In the genomic region with DNA sequence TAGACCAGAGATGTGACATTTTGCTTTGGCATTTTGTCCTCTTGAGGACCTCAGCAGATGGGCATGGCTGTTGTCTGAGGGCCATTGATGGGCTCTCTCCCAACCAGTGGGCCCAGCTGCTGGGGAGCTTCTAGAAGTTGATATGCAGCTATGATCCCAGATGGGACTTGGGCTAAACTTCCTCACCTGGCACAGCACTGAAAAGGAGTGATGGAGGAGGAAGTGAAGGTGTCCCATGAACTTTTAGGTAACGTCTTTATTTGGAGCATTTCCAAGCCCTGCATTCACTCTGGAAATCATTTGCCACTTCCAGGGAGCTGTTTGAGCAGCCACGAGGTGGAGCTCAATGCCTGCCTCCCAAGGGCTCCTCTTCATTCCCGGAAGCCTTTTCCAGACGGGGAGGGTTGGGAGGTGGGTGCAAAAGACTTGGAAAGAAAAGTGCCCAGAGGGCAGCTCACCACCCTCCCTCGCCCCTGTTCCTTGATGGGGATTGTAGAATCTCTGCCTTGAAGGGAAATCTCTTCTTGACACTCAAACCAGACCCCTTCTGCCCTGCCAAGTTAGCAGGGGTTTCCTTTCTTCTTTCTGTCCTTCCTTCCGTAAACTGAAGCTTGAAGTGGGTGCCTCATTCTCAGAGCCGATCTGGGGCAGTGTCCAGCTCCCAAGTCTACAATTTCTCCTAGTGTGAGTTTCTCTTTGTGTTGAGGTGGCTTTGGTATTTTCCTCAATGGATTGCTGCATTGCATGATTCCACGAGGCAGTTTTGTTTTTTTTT, we compare ENCODE assay signal across 9 cellular contexts. TPM values are rescaled to one million over a fixed set of nuclear protein-coding genes. Genes with fewer than 3 reads are reported as not detected.
DNase-seq lines count a peak whose midpoint lies in the region; ATAC-seq and TF ChIP-seq lines count a peak whose summit lies in the region.
"Had no signal": no experiment of that assay in that cellular context is flagged by ENCODE, and none has a peak within 500 bp of the region (broad histone marks: within the 10 kb centered on the region; RNA-seq: fewer than 3 reads in every experiment).

No MANE protein-coding gene starts in this region.

- H3K4me1 ChIP-seq in GM23338 (ENCODE audit: insufficient read depth) = no peaks in the 10 kb centered on the region
- H3K4me1 ChIP-seq in PC-3 (ENCODE audit: insufficient read depth, low read length) = no peaks in the 10 kb centered on the region

- H3K4me2 ChIP-seq in GM23338 (no peak overlapping the region), PC-3 (ENCODE audit: low read length) (peak overlapping the region; percentile 37; the same call in 1 of the 2 replicates)

- H3K4me3 ChIP-seq in GM23338 (no peak overlapping the region), PC-3 (ENCODE audit: low read length) (no peak overlapping the region)

- no peaks in the 10 kb centered on the region for H3F3A ChIP-seq in GM23338 (replicated peaks; ENCODE audit: low read depth)
- no peaks in the 10 kb centered on the region for H3F3A ChIP-seq in PC-3 (ENCODE audit: low read length, unreplicated experiment)

- TF ChIP-seq CTCF in 22Rv1 (IDR thresholded peaks at IDR 0.05) (peak; percentile 50), GM23338 (conservative IDR thresholded peaks at IDR 0.05; ENCODE audit: low read depth in 2 of 2) (peak; percentile 68 to 88), PC-3 (conservative IDR thresholded peaks at IDR 0.05; ENCODE audit: low read depth, low read length) (peak; percentile 58), GM10266 (IDR thresholded peaks at IDR 0.05; ENCODE audit: control insufficient read depth, insufficient read depth, low read depth, missing control alignments) (no peak)

- H4K20me1 ChIP-seq in GM23338 (replicated peaks; ENCODE audit: insufficient read depth) (no peaks in the 10 kb centered on the region; the same call in 1 of the 2 replicates), PC-3 (ENCODE audit: low read length) (no peaks in the 10 kb centered on the region)

- DNase-seq in GM23338 (ENCODE audit: low spot score) (peak; percentile 78), PC-3 (peak; percentile 63), foreskin melanocyte (peak; percentile 40), GM19240 (ENCODE audit: insufficient read length, low spot score) (no peak), NOMO-1 treated with DMSO at 0.1 percent for 48 hours (lab: John Stamatoyannopoulos, UW; ENCODE audit: unreplicated experiment) (no peak), activated gamma-delta T cell treated with Interleukin-2 at 50 U/mL for 16 hours (no peak), GM10266 (ENCODE audit: extremely low spot score) (no peak)

- CTCF ChIA-PET in PC-3 (lab: Charles Lee) = interaction anchor here (1.2 to 1.5 kb wide), 3 partner anchors 12 to 88 kb away, joined by 3 to 9 read pairs (median 6); no protein-coding TSS in a partner anchor

- H3K4me3 Mint-ChIP-seq in GM23338 = no peak overlapping the region

- H2AFZ ChIP-seq in GM23338 (peak overlapping the region; percentile 80; the same call in 1 of the 2 replicates), PC-3 (ENCODE audit: low read length) (peak overlapping the region; percentile 47)

- peaks cover 2% of the 10 kb centered on the region; the same call in 1 of the 3 replicates for H3K4me1 Mint-ChIP-seq in GM23338

- no peaks in the 10 kb centered on the region for H3K9me2 ChIP-seq in GM23338 (ENCODE audit: insufficient read depth)
- H3K9me2 ChIP-seq in PC-3 (replicated peaks; ENCODE audit: low read length) = no peaks in the 10 kb centered on the region

- no peaks in the 10 kb centered on the region for H3K36me3 Mint-ChIP-seq in GM23338 (ENCODE audit: low read depth)

- POLR2A ChIA-PET in PC-3 (lab: Charles Lee; ENCODE audit: unreplicated experiment) = no interaction called here

- no peaks in the 10 kb centered on the region for H3K9me3 Mint-ChIP-seq in GM23338

- H3K9ac ChIP-seq in PC-3 (ENCODE audit: low read length) = no peak overlapping the region

- H3K9me3 ChIP-seq in PC-3 (ENCODE audit: low read length) = no peaks in the 10 kb centered on the region

- H3K27me3 Mint-ChIP-seq in GM23338 (ENCODE audit: insufficient read depth, low read depth, poor library complexity) = peaks cover 35% of the 10 kb centered on the region

- H3K27me3 ChIP-seq in GM23338 (ENCODE audit: insufficient read depth) (peaks cover 49% of the 10 kb centered on the region), PC-3 (ENCODE audit: low read length) (peaks cover 9% of the 10 kb centered on the region)

- no peak overlapping the region for H3K27ac Mint-ChIP-seq in GM23338

- H3K79me2 ChIP-seq in GM23338 (replicated peaks; ENCODE audit: insufficient read depth) (no peaks in the 10 kb centered on the region), PC-3 (ENCODE audit: low read length) (no peaks in the 10 kb centered on the region)

- intact Hi-C loops in PC-3 (cut with micrococcal nuclease) = no loop called here

- H3K36me3 ChIP-seq in GM23338 (ENCODE audit: insufficient read depth) = no peaks in the 10 kb centered on the region
- no peaks in the 10 kb centered on the region for H3K36me3 ChIP-seq in PC-3 (ENCODE audit: low read depth, low read length)

- BruUV-seq in PC-3 (replicated peaks; lab: Mats Ljungman, UMichigan) = no TSS peak

- ATAC-seq in GM23338 (peak; percentile 88), PC-3 (no peak)

- H3K27ac ChIP-seq in 22Rv1 (no peak overlapping the region), GM23338 (ENCODE audit: low read depth) (no peak overlapping the region), PC-3 (ENCODE audit: low read length) (no peak overlapping the region)

TF ChIP-seq in GM23338, 12 proteins besides CTCF, POLR2A, EP300 and RAD21:
- no peak for TF ChIP-seq EZH2 (IDR thresholded peaks at IDR 0.05; ENCODE audit: low read depth, unreplicated experiment)
- TF ChIP-seq, protein P1, sequence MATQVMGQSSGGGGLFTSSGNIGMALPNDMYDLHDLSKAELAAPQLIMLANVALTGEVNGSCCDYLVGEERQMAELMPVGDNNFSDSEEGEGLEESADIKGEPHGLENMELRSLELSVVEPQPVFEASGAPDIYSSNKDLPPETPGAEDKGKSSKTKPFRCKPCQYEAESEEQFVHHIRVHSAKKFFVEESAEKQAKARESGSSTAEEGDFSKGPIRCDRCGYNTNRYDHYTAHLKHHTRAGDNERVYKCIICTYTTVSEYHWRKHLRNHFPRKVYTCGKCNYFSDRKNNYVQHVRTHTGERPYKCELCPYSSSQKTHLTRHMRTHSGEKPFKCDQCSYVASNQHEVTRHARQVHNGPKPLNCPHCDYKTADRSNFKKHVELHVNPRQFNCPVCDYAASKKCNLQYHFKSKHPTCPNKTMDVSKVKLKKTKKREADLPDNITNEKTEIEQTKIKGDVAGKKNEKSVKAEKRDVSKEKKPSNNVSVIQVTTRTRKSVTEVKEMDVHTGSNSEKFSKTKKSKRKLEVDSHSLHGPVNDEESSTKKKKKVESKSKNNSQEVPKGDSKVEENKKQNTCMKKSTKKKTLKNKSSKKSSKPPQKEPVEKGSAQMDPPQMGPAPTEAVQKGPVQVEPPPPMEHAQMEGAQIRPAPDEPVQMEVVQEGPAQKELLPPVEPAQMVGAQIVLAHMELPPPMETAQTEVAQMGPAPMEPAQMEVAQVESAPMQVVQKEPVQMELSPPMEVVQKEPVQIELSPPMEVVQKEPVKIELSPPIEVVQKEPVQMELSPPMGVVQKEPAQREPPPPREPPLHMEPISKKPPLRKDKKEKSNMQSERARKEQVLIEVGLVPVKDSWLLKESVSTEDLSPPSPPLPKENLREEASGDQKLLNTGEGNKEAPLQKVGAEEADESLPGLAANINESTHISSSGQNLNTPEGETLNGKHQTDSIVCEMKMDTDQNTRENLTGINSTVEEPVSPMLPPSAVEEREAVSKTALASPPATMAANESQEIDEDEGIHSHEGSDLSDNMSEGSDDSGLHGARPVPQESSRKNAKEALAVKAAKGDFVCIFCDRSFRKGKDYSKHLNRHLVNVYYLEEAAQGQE (IDR thresholded peaks at IDR 0.05; ENCODE audit: unreplicated experiment) = no peak
- TF ChIP-seq STAT1 (IDR thresholded peaks at IDR 0.05; ENCODE audit: unreplicated experiment) = no peak
- TF ChIP-seq CREB1 (CRISPR knock-in tag; IDR thresholded peaks at IDR 0.05; ENCODE audit: low read depth) = no peak

RNA-seq across cellular contexts. Expression of a gene that starts 18.1 kb away (rescaled TPM):
- total RNA-seq in GM23338 (2014; rRNA removed; shearing (Covaris generic)) = not detected in 2 replicates
- 0.16 TPM in 1 of 2 replicates, not detected in the other for polyA plus RNA-seq in GM23338 (2016; fragmentation: Nextera tagmentation; extraction: Ambion mirVana)
- total RNA-seq in PC-3 (2014; rRNA removed) = not detected in 2 replicates
- total RNA-seq: lower leg skin had no signal

RNA-seq across cellular contexts. Expression of a gene that starts 24.9 kb away (rescaled TPM):
- not detected in 2 replicates for total RNA-seq in GM23338 (2014; rRNA removed; shearing (Covaris generic))
- polyA plus RNA-seq in GM23338 (2016; fragmentation: Nextera tagmentation; extraction: Ambion mirVana) = 1.7 TPM in 2 replicates
- total RNA-seq in PC-3 (2014; rRNA removed) = not detected in 2 replicates

Comparison
In these comparisons a context has a peak if more than half of its experiments do, and no peak if none do; other contexts are left out.
1. DNase-seq: peak in GM23338 (single experiment), PC-3 (single experiment) and foreskin melanocyte (single experiment); none in GM19240 (single experiment), NOMO-1 treated with DMSO at 0.1 percent for 48 hours (single experiment), activated gamma-delta T cell treated with Interleukin-2 at 50 U/mL for 16 hours (single experiment) and GM10266 (single experiment).